14 cellular contexts compared by ENCODE assay signal in genomic region chr2:33064349-33064801, GRCh38.
"Had no signal": no experiment of that assay in that cellular context is flagged by ENCODE, and none has a peak within 500 bp of the region (broad histone marks: within the 10 kb centered on the region; RNA-seq: fewer than 3 reads in every experiment).

No MANE protein-coding gene starts in this region.

- H3K9me3 Mint-ChIP-seq: activated CD4-positive, alpha-beta T cell treated with anti-CD3 and anti-CD28 coated beads, Interleukin-2, amount 10 ng/mL, durations not matched to agents 24 days and 14 days; stimulated activated effector memory CD8-positive, alpha-beta T cell treated with anti-CD3 and anti-CD28 coated beads, Interleukin-12 subunit alpha, Interleukin-12 subunit beta, amount 100 ng/mL, for 72 hours had no signal

- H3K4me3 ChIP-seq: gastrocnemius medialis, heart right ventricle, thyroid gland, uterus had no signal

- H3K4me1 Mint-ChIP-seq: activated CD4-positive, alpha-beta T cell treated with anti-CD3 and anti-CD28 coated beads, Interleukin-2, amount 10 ng/mL, durations not matched to agents 24 days and 14 days; activated naive CD8-positive, alpha-beta T cell treated with anti-CD3 and anti-CD28 coated beads for 36 hours; naive B cell had no signal

- H3K9me3 ChIP-seq: gastrocnemius medialis, thyroid gland, uterus had no signal

- H3K4me1 ChIP-seq: parathyroid adenoma, thyroid gland, uterus had no signal

- ATAC-seq: gastrocnemius medialis; left lobe of liver; stimulated activated effector memory CD8-positive, alpha-beta T cell treated with anti-CD3 and anti-CD28 coated beads, Interleukin-12 subunit alpha, Interleukin-12 subunit beta, amount 100 ng/mL, for 72 hours had no signal

- H3K27ac Mint-ChIP-seq: activated CD4-positive, alpha-beta T cell treated with anti-CD3 and anti-CD28 coated beads, Interleukin-2, amount 10 ng/mL, durations not matched to agents 24 days and 14 days; activated naive CD8-positive, alpha-beta T cell treated with anti-CD3 and anti-CD28 coated beads for 36 hours; naive B cell; stimulated activated effector memory CD8-positive, alpha-beta T cell treated with anti-CD3 and anti-CD28 coated beads, Interleukin-12 subunit alpha, Interleukin-12 subunit beta, amount 100 ng/mL, for 72 hours had no signal

- H3K27ac ChIP-seq: heart right ventricle, parathyroid adenoma, thyroid gland, uterus had no signal

- H3K27me3 ChIP-seq: gastrocnemius medialis, heart right ventricle, thyroid gland, uterus had no signal

- H3K36me3 ChIP-seq: gastrocnemius medialis, heart right ventricle, thyroid gland, uterus had no signal

- DNase-seq: activated CD4-positive, alpha-beta T cell treated with anti-CD3 and anti-CD28 coated beads, Interleukin-2, amount 10 ng/mL, durations not matched to agents 24 days and 14 days; activated CD4-positive, CD25-positive, alpha-beta regulatory T cell; activated gamma-delta T cell treated with Interleukin-2 at 50 U/mL for 16 hours; activated naive CD8-positive, alpha-beta T cell treated with anti-CD3 and anti-CD28 coated beads for 36 hours; gastrocnemius medialis; heart right ventricle; naive B cell; retina; T-helper 2 cell; thyroid gland; uterus had no signal

- H3K36me3 Mint-ChIP-seq: activated naive CD8-positive, alpha-beta T cell treated with anti-CD3 and anti-CD28 coated beads for 36 hours; naive B cell; stimulated activated effector memory CD8-positive, alpha-beta T cell treated with anti-CD3 and anti-CD28 coated beads, Interleukin-12 subunit alpha, Interleukin-12 subunit beta, amount 100 ng/mL, for 72 hours had no signal

- H3K4me3 Mint-ChIP-seq: activated CD4-positive, alpha-beta T cell treated with anti-CD3 and anti-CD28 coated beads, Interleukin-2, amount 10 ng/mL, durations not matched to agents 24 days and 14 days; activated naive CD8-positive, alpha-beta T cell treated with anti-CD3 and anti-CD28 coated beads for 36 hours; naive B cell; stimulated activated effector memory CD8-positive, alpha-beta T cell treated with anti-CD3 and anti-CD28 coated beads, Interleukin-12 subunit alpha, Interleukin-12 subunit beta, amount 100 ng/mL, for 72 hours had no signal
